Comparison of ENCODE assay signal across 17 cellular contexts in the genomic region with DNA sequence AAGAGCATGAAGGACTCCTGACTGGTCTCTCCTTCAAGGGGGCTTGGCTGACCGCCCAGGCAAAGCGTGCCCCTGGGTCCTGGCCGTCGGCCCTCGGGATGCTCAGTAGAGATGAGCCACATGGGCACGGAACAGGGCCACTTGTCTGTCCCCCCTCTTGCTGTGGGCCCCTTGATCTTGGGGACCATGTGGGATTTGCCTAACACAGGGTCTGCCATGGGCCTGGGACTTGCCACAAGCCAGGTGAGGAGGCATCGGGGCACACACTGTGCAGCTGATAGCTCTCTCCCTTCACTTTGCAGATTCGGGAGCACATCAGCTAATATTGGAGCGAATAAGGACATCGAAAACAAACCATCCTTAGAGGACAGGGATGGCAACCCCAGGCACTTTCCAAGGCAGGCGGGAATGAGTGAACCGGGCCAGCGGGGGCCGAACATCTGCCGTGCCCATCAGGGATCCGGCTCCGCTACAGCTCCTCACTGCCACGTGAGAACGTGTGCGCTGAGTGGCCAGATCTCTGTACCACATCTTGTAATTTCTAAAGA.
A peak's percentile ranks its signal among the peaks of the same experiment; 100 is the strongest.
DNase-seq lines count a peak whose midpoint lies in the region; ATAC-seq and TF ChIP-seq lines count a peak whose summit lies in the region.
"Had no signal": no experiment of that assay in that cellular context is flagged by ENCODE, and none has a peak within 500 bp of the region (broad histone marks: within the 10 kb centered on the region; RNA-seq: fewer than 3 reads in every experiment).

No MANE protein-coding gene starts in this region.

- no peak overlapping the region for H3K27ac ChIP-seq in neural progenitor cell
- H3K27ac ChIP-seq in transverse colon: no peak overlapping the region
- no peak overlapping the region; a peak in 1 of 4 replicates for H3K27ac ChIP-seq in SK-N-SH (ENCODE audit: low read depth in 2 of 2, low read length in 1 of 2)
- no peak overlapping the region for H3K27ac ChIP-seq in CD8-positive, alpha-beta memory T cell (ENCODE audit: low read depth, low read length)
- H3K27ac ChIP-seq: HL-60 had no signal

- TF ChIP-seq RAD21 in SK-N-SH (IDR thresholded peaks at IDR 0.05; ENCODE audit: low read length): no peak

- H3K27ac Mint-ChIP-seq in neural progenitor cell: no peak overlapping the region
- no peak overlapping the region for H3K27ac Mint-ChIP-seq in CD8-positive, alpha-beta memory T cell
- H3K27ac Mint-ChIP-seq: B cell; CD4-positive, alpha-beta T cell; HFFc6 had no signal

- TF ChIP-seq CTCF in neural progenitor cell (IDR thresholded peaks at IDR 0.05) (no peak), transverse colon (IDR thresholded peaks at IDR 0.05) (no peak), SK-N-SH (IDR thresholded peaks at IDR 0.05) (no peak)

- TF ChIP-seq POLR2A in transverse colon (IDR thresholded peaks at IDR 0.05): no peak

- in situ Hi-C loops in transverse colon (cut with MboI; ENCODE audit: low pct_ligation_motif_present in 1 of 4, low pct_unique_long_range_greater_than_20kb in 1 of 4, low sequenced_read_pairs in 3 of 4): no loop called here

- H3K27me3 ChIP-seq in H7 (ENCODE audit: control insufficient read depth, insufficient read depth, low read length) (no peaks in the 10 kb centered on the region), neural progenitor cell (no peaks in the 10 kb centered on the region), transverse colon (no peaks in the 10 kb centered on the region), SK-N-SH (ENCODE audit: insufficient read depth) (no peaks in the 10 kb centered on the region)
- no peaks in the 10 kb centered on the region for H3K27me3 ChIP-seq in CD8-positive, alpha-beta memory T cell (ENCODE audit: insufficient read depth, low read length, poor library complexity, severe bottlenecking)

- no peak overlapping the region for H3K4me2 ChIP-seq in neural progenitor cell
- no peak overlapping the region for H3K4me2 ChIP-seq in SK-N-SH

- H3K4me1 Mint-ChIP-seq in neural progenitor cell: peaks cover 49% of the 10 kb centered on the region
- no peaks in the 10 kb centered on the region for H3K4me1 Mint-ChIP-seq in CD8-positive, alpha-beta memory T cell
- H3K4me1 Mint-ChIP-seq: B cell had no signal

- no peaks in the 10 kb centered on the region for H4K20me1 ChIP-seq in neural progenitor cell (ENCODE audit: low read depth)
- H4K20me1 ChIP-seq in SK-N-SH (ENCODE audit: insufficient read depth): no peaks in the 10 kb centered on the region

- H3K9ac ChIP-seq in neural progenitor cell: no peak overlapping the region
- no peak overlapping the region for H3K9ac ChIP-seq in SK-N-SH

- 85% methylated on average over 19 of the region's 20 CpGs; no CpG with 5 or more reads in 1 of the 2 donors for WGBS in transverse colon (ENCODE audit: low coverage in 1 of 2), 2 donors
- WGBS in SK-N-SH (ENCODE audit: low lambda C conversion rate): 64% methylated on average over 16 of the region's 20 CpGs

- peaks cover 2% of the 10 kb centered on the region for H3K9me3 Mint-ChIP-seq in neural progenitor cell
- H3K9me3 Mint-ChIP-seq in CD8-positive, alpha-beta memory T cell: peaks cover 0 to 2% (median 0%) of the 10 kb centered on the region in 5 donors
- H3K9me3 Mint-ChIP-seq: CD4-positive, alpha-beta T cell had no signal

- peaks cover 10% of the 10 kb centered on the region for H3K27me3 Mint-ChIP-seq in neural progenitor cell (ENCODE audit: insufficient read depth, low read depth)
- H3K27me3 Mint-ChIP-seq in CD8-positive, alpha-beta memory T cell: peaks cover 0 to 2% of the 10 kb centered on the region in 2 donors
- H3K27me3 Mint-ChIP-seq: B cell; CD4-positive, alpha-beta T cell had no signal

- H3K36me3 ChIP-seq in H7 (replicated peaks; ENCODE audit: control insufficient read depth, insufficient read depth, low read length) (no peaks in the 10 kb centered on the region), neural progenitor cell (no peaks in the 10 kb centered on the region), transverse colon (no peaks in the 10 kb centered on the region), SK-N-SH (replicated peaks in 1 of 2; ENCODE audit: control insufficient read depth in 1 of 2, insufficient read depth in 2 of 2, low read length in 1 of 2) (no peaks in the 10 kb centered on the region)
- H3K36me3 ChIP-seq in CD8-positive, alpha-beta memory T cell (ENCODE audit: insufficient read depth, low read length): no peaks in the 10 kb centered on the region

- CTCF ChIA-PET in SK-N-SH (lab: Yijun Ruan, JAX): no interaction called here
- CTCF ChIA-PET in CD8-positive, alpha-beta memory T cell (lab: Charles Lee): no interaction called here

- no peaks in the 10 kb centered on the region for H3K79me2 ChIP-seq in neural progenitor cell (ENCODE audit: low read depth)
- H3K79me2 ChIP-seq in SK-N-SH (ENCODE audit: insufficient read depth): no peaks in the 10 kb centered on the region

- peaks cover 8% of the 10 kb centered on the region for H3K36me3 Mint-ChIP-seq in neural progenitor cell
- H3K36me3 Mint-ChIP-seq in CD8-positive, alpha-beta memory T cell: no peaks in the 10 kb centered on the region

- H3F3A ChIP-seq in neural progenitor cell (ENCODE audit: low read depth): no peaks in the 10 kb centered on the region
- H3F3A ChIP-seq in SK-N-SH (replicated peaks; ENCODE audit: insufficient read depth): no peaks in the 10 kb centered on the region

- TF ChIP-seq EP300 in transverse colon (IDR thresholded peaks at IDR 0.05; ENCODE audit: low read depth) (no peak), SK-N-SH (IDR thresholded peaks at IDR 0.05; ENCODE audit: borderline replicate concordance in 1 of 2, low read depth in 1 of 2, low read length in 1 of 2) (no peak)

- POLR2A ChIA-PET in SK-N-SH (lab: Yijun Ruan, JAX): no interaction called here
- POLR2A ChIA-PET in CD8-positive, alpha-beta memory T cell (lab: Charles Lee): no interaction called here

- ATAC-seq in HG03571 (IDR thresholded peaks at IDR 0.05; ENCODE audit: unreplicated experiment): no peak

- H3K4me3 Mint-ChIP-seq in neural progenitor cell: peak overlapping the region; percentile 55
- H3K4me3 Mint-ChIP-seq in CD8-positive, alpha-beta memory T cell: no peak overlapping the region
- H3K4me3 Mint-ChIP-seq: B cell; CD4-positive, alpha-beta T cell; HFFc6 had no signal

- H3K9me3 ChIP-seq in neural progenitor cell (ENCODE audit: low read depth): no peaks in the 10 kb centered on the region
- H3K9me3 ChIP-seq in transverse colon: no peaks in the 10 kb centered on the region
- no peaks in the 10 kb centered on the region for H3K9me3 ChIP-seq in SK-N-SH
- H3K9me3 ChIP-seq in CD8-positive, alpha-beta memory T cell (ENCODE audit: low read length): no peaks in the 10 kb centered on the region

- H2AFZ ChIP-seq in neural progenitor cell (replicated peaks) (no peak overlapping the region), SK-N-SH (ENCODE audit: low read depth) (no peak overlapping the region)

- intact Hi-C loops in transverse colon (cut with DNase I; ENCODE audit: low total_unique reads): no loop called here

- peak; percentile 29 for DNase-seq in H7
- DNase-seq in islet precursor cell: peak; percentile 38
- no peak for DNase-seq in neural progenitor cell (ENCODE audit: low spot score)
- peak; percentile 3 for DNase-seq in transverse colon
- DNase-seq in SK-N-SH: no peak
- DNase-seq in CD8-positive, alpha-beta memory T cell: no peak
- DNase-seq: C1 segment of cervical spinal cord; CD4-positive, alpha-beta T cell; DMS153; DMS79 treated with DMSO at 0.1 percent for 48 hours; EL; GOT3; HCEC 1CT; HFFc6 had no signal

- H3K4me1 ChIP-seq in neural progenitor cell: peaks cover 16% of the 10 kb centered on the region
- H3K4me1 ChIP-seq in transverse colon: no peaks in the 10 kb centered on the region
- H3K4me1 ChIP-seq in SK-N-SH (ENCODE audit: control insufficient read depth in 1 of 2, insufficient read depth in 2 of 2, low read depth in 1 of 2, low read length in 1 of 2): no peaks in the 10 kb centered on the region; a peak in 1 of 4 replicates
- H3K4me1 ChIP-seq in CD8-positive, alpha-beta memory T cell (ENCODE audit: insufficient read depth, low read length): no peaks in the 10 kb centered on the region

- no peak overlapping the region for H3K4me3 ChIP-seq in H7 (ENCODE audit: insufficient read depth, low read depth, low read length)
- H3K4me3 ChIP-seq in neural progenitor cell: no peak overlapping the region
- no peak overlapping the region for H3K4me3 ChIP-seq in transverse colon
- H3K4me3 ChIP-seq in SK-N-SH (ENCODE audit: low read depth in 2 of 2, low read length in 1 of 2): no peak overlapping the region
- H3K4me3 ChIP-seq in CD8-positive, alpha-beta memory T cell (ENCODE audit: low read length): no peak overlapping the region

- H3K9me2 ChIP-seq in SK-N-SH: no peaks in the 10 kb centered on the region

TF ChIP-seq in SK-N-SH, 30 proteins besides CTCF, POLR2A, EP300 and RAD21 (continues in another document):
- TF ChIP-seq TAF1 (IDR thresholded peaks at IDR 0.05; ENCODE audit: borderline replicate concordance, low read depth, low read length) (no peak), TEAD4 (IDR thresholded peaks at IDR 0.05; ENCODE audit: borderline replicate concordance, insufficient read depth) (no peak), USF1 (IDR thresholded peaks at IDR 0.05; ENCODE audit: borderline replicate concordance, low read depth) (no peak)
- TF ChIP-seq, protein P1, sequence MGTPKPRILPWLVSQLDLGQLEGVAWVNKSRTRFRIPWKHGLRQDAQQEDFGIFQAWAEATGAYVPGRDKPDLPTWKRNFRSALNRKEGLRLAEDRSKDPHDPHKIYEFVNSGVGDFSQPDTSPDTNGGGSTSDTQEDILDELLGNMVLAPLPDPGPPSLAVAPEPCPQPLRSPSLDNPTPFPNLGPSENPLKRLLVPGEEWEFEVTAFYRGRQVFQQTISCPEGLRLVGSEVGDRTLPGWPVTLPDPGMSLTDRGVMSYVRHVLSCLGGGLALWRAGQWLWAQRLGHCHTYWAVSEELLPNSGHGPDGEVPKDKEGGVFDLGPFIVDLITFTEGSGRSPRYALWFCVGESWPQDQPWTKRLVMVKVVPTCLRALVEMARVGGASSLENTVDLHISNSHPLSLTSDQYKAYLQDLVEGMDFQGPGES (IDR thresholded peaks at IDR 0.05; ENCODE audit: low read depth, low read length): no peak
- TF ChIP-seq, protein P2, sequence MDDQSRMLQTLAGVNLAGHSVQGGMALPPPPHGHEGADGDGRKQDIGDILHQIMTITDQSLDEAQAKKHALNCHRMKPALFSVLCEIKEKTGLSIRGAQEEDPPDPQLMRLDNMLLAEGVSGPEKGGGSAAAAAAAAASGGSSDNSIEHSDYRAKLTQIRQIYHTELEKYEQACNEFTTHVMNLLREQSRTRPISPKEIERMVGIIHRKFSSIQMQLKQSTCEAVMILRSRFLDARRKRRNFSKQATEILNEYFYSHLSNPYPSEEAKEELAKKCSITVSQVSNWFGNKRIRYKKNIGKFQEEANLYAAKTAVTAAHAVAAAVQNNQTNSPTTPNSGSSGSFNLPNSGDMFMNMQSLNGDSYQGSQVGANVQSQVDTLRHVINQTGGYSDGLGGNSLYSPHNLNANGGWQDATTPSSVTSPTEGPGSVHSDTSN (IDR thresholded peaks at IDR 0.05): no peak

Comparison
In these comparisons a context has a peak if more than half of its experiments do, and no peak if none do; other contexts are left out.
1. DNase-seq: peak in H7 (single experiment), islet precursor cell (single experiment) and transverse colon (single experiment); none in neural progenitor cell (single experiment), SK-N-SH (single experiment) and CD8-positive, alpha-beta memory T cell (0 of 5).